In the genomic region with DNA sequence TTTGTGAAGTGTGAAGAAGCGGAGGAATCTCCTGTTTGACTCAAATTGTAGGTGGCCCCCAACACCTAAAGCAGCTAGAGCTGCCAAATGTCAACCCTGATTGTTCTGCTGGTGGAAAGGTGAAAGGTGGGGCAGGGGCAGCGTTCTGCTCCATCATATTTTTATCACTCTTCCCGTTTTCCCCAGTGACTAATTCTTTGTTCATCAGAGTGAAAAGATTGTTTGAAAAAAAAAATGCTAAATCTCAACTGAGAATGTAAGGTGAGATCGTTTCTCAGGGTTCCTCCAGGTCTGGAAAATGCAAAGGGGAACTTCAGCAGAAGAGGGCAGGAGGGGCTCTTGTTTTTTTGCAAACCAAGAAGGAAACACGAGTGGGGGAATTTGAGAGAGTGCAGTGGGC, we compare ENCODE assay signal across 2 cellular contexts.
A peak's percentile ranks its signal among the peaks of the same experiment; 100 is the strongest.
TF ChIP-seq lines count a peak whose summit lies in the region.

No MANE protein-coding gene starts in this region.

TF ChIP-seq in IMR-90, 13 proteins besides CTCF, POLR2A, EP300 and RAD21:
- TF ChIP-seq CHD1 (IDR thresholded peaks at IDR 0.05; ENCODE audit: low read depth, low read length) (no peak), SMC3 (IDR thresholded peaks at IDR 0.05; ENCODE audit: low read depth, low read length) (no peak), FOS (IDR thresholded peaks at IDR 0.05; ENCODE audit: low read depth, low read length) (no peak), MAZ (IDR thresholded peaks at IDR 0.05; ENCODE audit: borderline replicate concordance, low read depth, low read length) (no peak)
- TF ChIP-seq, protein P1, sequence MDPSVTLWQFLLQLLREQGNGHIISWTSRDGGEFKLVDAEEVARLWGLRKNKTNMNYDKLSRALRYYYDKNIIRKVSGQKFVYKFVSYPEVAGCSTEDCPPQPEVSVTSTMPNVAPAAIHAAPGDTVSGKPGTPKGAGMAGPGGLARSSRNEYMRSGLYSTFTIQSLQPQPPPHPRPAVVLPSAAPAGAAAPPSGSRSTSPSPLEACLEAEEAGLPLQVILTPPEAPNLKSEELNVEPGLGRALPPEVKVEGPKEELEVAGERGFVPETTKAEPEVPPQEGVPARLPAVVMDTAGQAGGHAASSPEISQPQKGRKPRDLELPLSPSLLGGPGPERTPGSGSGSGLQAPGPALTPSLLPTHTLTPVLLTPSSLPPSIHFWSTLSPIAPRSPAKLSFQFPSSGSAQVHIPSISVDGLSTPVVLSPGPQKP (IDR thresholded peaks at IDR 0.05; ENCODE audit: borderline replicate concordance, low read depth, low read length): no peak

TF ChIP-seq in endothelial cell of umbilical vein, 7 proteins besides CTCF, POLR2A, EP300 and RAD21:
- TF ChIP-seq GATA2 (IDR thresholded peaks at IDR 0.05; ENCODE audit: insufficient read depth, insufficient read length, low read depth, low read length) (peak; percentile 72), EZH2 (IDR thresholded peaks at IDR 0.05; ENCODE audit: borderline replicate concordance, low read depth, low read length, severe bottlenecking) (no peak), FOS (IDR thresholded peaks at IDR 0.05; ENCODE audit: borderline replicate concordance, insufficient read depth, low read length) (peak; percentile 75), MYC (IDR thresholded peaks at IDR 0.05; ENCODE audit: low read depth, low read length) (no peak)
